Comparison of ENCODE assay signal across 18 cellular contexts in genomic region chr3:12987602-12988001, GRCh38.
DNase-seq lines count a peak whose midpoint lies in the region; ATAC-seq and TF ChIP-seq lines count a peak whose summit lies in the region.
"Had no signal": no experiment of that assay in that cellular context is flagged by ENCODE, and none has a peak within 500 bp of the region (broad histone marks: within the 10 kb centered on the region; RNA-seq: fewer than 3 reads in every experiment).

No MANE protein-coding gene starts in this region.

- no peaks in the 10 kb centered on the region for H3K36me3 ChIP-seq in right atrium auricular region

- H3K4me3 ChIP-seq in right atrium auricular region = no peak overlapping the region
- H3K4me3 ChIP-seq: BLaER1, GM23248 had no signal

- no peaks in the 10 kb centered on the region for H3K27me3 Mint-ChIP-seq in T-cell
- H3K27me3 Mint-ChIP-seq in glutamatergic neuron (ENCODE audit: unreplicated experiment) = peaks cover 9% of the 10 kb centered on the region
- no peaks in the 10 kb centered on the region for H3K27me3 Mint-ChIP-seq in stimulated activated naive B cell treated with anti-CD40 and anti-IgM and Interleukin-4, amounts not matched to agents 10 μg/mL and 1 μg/mL and 100 μg/mL, for 72 hours

- no peak overlapping the region for H3K4me3 Mint-ChIP-seq in T-cell
- peak overlapping the region; percentile 36 for H3K4me3 Mint-ChIP-seq in glutamatergic neuron (ENCODE audit: unreplicated experiment)
- H3K4me3 Mint-ChIP-seq in stimulated activated naive B cell treated with anti-CD40 and anti-IgM and Interleukin-4, amounts not matched to agents 10 μg/mL and 1 μg/mL and 100 μg/mL, for 72 hours = peak overlapping the region in 1 of 2 donors; percentile 17

- H3K36me3 Mint-ChIP-seq in T-cell = no peaks in the 10 kb centered on the region
- H3K36me3 Mint-ChIP-seq in glutamatergic neuron (ENCODE audit: unreplicated experiment) = no peaks in the 10 kb centered on the region
- peaks cover 8 to 29% of the 10 kb centered on the region in 2 donors for H3K36me3 Mint-ChIP-seq in stimulated activated naive B cell treated with anti-CD40 and anti-IgM and Interleukin-4, amounts not matched to agents 10 μg/mL and 1 μg/mL and 100 μg/mL, for 72 hours

- peak overlapping the region; percentile 40 to 49 for H3K27ac Mint-ChIP-seq in T-cell
- peak overlapping the region; percentile 35 for H3K27ac Mint-ChIP-seq in glutamatergic neuron (ENCODE audit: unreplicated experiment)
- peak overlapping the region; percentile 86 for H3K27ac Mint-ChIP-seq in stimulated activated naive B cell treated with anti-CD40 and anti-IgM and Interleukin-4, amounts not matched to agents 10 μg/mL and 1 μg/mL and 100 μg/mL, for 72 hours

- POLR2A ChIA-PET in T-cell (lab: Charles Lee) = no interaction called here

- no peaks in the 10 kb centered on the region for H3K27me3 ChIP-seq in right atrium auricular region

- no peak for TF ChIP-seq CTCF in right atrium auricular region (IDR thresholded peaks at IDR 0.05)
- no peak for TF ChIP-seq CTCF in glutamatergic neuron (IDR thresholded peaks at IDR 0.05; ENCODE audit: partially characterized antibody, unreplicated experiment)

- H3K4me1 ChIP-seq in right atrium auricular region = peaks cover 0 to 67% of the 10 kb centered on the region in 2 donors

- H3K9me3 ChIP-seq in right atrium auricular region = no peaks in the 10 kb centered on the region

- DNase-seq in right atrium auricular region (ENCODE audit: low spot score) = no peak
- DNase-seq in cardiac septum (ENCODE audit: low spot score) = no peak
- DNase-seq in T-cell = no peak
- DNase-seq in glutamatergic neuron = no peak
- no peak for DNase-seq in stimulated activated naive B cell treated with anti-CD40 and anti-IgM and Interleukin-4, amounts not matched to agents 10 μg/mL and 1 μg/mL and 100 μg/mL, for 72 hours
- DNase-seq: DMS79, GM23248, KBM-7, NCI-H1105, NCI-H1694 treated with DMSO at 0.1 percent for 48 hours, NCI-H2107, NCI-H226, OCI-M1 had no signal

- peak overlapping the region; percentile 4 to 61 for H3K27ac ChIP-seq in right atrium auricular region
- H3K27ac ChIP-seq: GM23248 had no signal

- intact Hi-C loops in cardiac septum (cut with DNase I) = no loop called here

- H3K9me3 Mint-ChIP-seq in T-cell (no peaks in the 10 kb centered on the region), glutamatergic neuron (ENCODE audit: unreplicated experiment) (peaks cover 19% of the 10 kb centered on the region)
- peaks cover 3 to 7% of the 10 kb centered on the region in 2 donors for H3K9me3 Mint-ChIP-seq in stimulated activated naive B cell treated with anti-CD40 and anti-IgM and Interleukin-4, amounts not matched to agents 10 μg/mL and 1 μg/mL and 100 μg/mL, for 72 hours

- CTCF ChIA-PET in T-cell (lab: Charles Lee) = no interaction called here

- peaks cover 54 to 83% (median 75%) of the 10 kb centered on the region in 3 donors for H3K4me1 Mint-ChIP-seq in T-cell
- peaks cover 61% of the 10 kb centered on the region for H3K4me1 Mint-ChIP-seq in glutamatergic neuron (ENCODE audit: low read depth, unreplicated experiment)
- H3K4me1 Mint-ChIP-seq in stimulated activated naive B cell treated with anti-CD40 and anti-IgM and Interleukin-4, amounts not matched to agents 10 μg/mL and 1 μg/mL and 100 μg/mL, for 72 hours = peaks cover 70 to 89% of the 10 kb centered on the region in 2 donors

- ATAC-seq in T-cell (replicated peaks in 1 of 4) (no peak), GM19328 (IDR thresholded peaks at IDR 0.05; ENCODE audit: unreplicated experiment) (no peak), SK-N-SH treated with all-trans-retinoic acid at 6 μM for 48 hours (no peak), GM19023 (IDR thresholded peaks at IDR 0.05; ENCODE audit: unreplicated experiment) (no peak)
- ATAC-seq in stimulated activated naive B cell treated with anti-CD40 and anti-IgM and Interleukin-4, amounts not matched to agents 10 μg/mL and 1 μg/mL and 100 μg/mL, for 72 hours (replicated peaks) = no peak
- ATAC-seq: HCT116 had no signal

TF ChIP-seq in SK-N-SH treated with all-trans-retinoic acid at 6 μM for 48 hours, 23 proteins besides CTCF, POLR2A, EP300 and RAD21:
- no peak for TF ChIP-seq ARNTL (CRISPR knock-in tag; IDR thresholded peaks at IDR 0.05; ENCODE audit: borderline replicate concordance, low read depth)

Comparison
In these comparisons a context has a peak if more than half of its experiments do, and no peak if none do; other contexts are left out.
1. H3K27ac Mint-ChIP-seq: peak in every context shown above with its lines; median percentile 86 in stimulated activated naive B cell treated with anti-CD40 and anti-IgM and Interleukin-4, amounts not matched to agents 10 μg/mL and 1 μg/mL and 100 μg/mL, for 72 hours; 44 in T-cell; 35 in glutamatergic neuron.